9 cellular contexts compared by ENCODE assay signal in the genomic region with DNA sequence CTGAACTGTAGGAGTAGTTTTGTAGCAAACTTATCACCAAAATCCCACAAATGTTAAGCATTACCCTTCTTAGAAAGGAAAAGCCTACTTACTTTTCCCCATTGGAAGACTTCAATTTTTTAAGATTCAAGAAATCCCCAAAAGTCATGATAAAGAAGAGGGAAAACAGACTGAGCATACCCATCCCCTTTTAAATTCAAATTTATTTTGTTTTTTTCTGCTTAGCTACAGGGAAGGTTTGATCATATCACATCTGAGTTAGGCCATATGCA.
DNase-seq lines count a peak whose midpoint lies in the region; ATAC-seq, FAIRE-seq and TF ChIP-seq lines count a peak whose summit lies in the region.
"Had no signal": no experiment of that assay in that cellular context is flagged by ENCODE, and none has a peak within 500 bp of the region (broad histone marks: within the 10 kb centered on the region; RNA-seq: fewer than 3 reads in every experiment).

No MANE protein-coding gene starts in this region.

- POLR2A ChIA-PET in Panc1 (lab: Charles Lee) = interaction anchor here (0.6 to 2.2 kb wide), 11 partner anchors 13 to 343 kb away, joined by 3 to 21 read pairs (median 3); no protein-coding TSS in a partner anchor

- H3K4me3 ChIP-seq in BLaER1 treated with 17β-estradiol and CSF1 and Interleukin-3, amounts not matched to agents 10 nM and 100 nM = no peak overlapping the region
- peak overlapping the region; percentile 2 to 26; a peak in 3 of 4 replicates for H3K4me3 ChIP-seq in Panc1 (ENCODE audit: low read depth in 2 of 2, low read length in 2 of 2)
- no peak overlapping the region for H3K4me3 ChIP-seq in pancreas

- H3K27me3 Mint-ChIP-seq in effector memory CD8-positive, alpha-beta T cell = no peaks in the 10 kb centered on the region

- no peaks in the 10 kb centered on the region for H3K27me3 ChIP-seq in BLaER1 treated with 17β-estradiol and CSF1 and Interleukin-3, amounts not matched to agents 10 nM and 100 nM
- H3K27me3 ChIP-seq in Panc1 (ENCODE audit: control insufficient read depth, insufficient read depth, low read length) = no peaks in the 10 kb centered on the region
- H3K27me3 ChIP-seq in pancreas = no peaks in the 10 kb centered on the region

- H3K27ac ChIP-seq in BLaER1 treated with 17β-estradiol and CSF1 and Interleukin-3, amounts not matched to agents 10 nM and 100 nM = peak overlapping the region in 7 of 11 experiments; percentile 21 to 58 (median 41); a peak in 12 of 22 replicates
- H3K27ac ChIP-seq in Panc1 (ENCODE audit: low read length) = peak overlapping the region; percentile 93
- peak overlapping the region in 3 of 4 donors; percentile 68 to 86 (median 76) for H3K27ac ChIP-seq in pancreas

- TSS peak; percentile 97 for BruUV-seq in Panc1 (replicated peaks; lab: Mats Ljungman, UMichigan)

- peak overlapping the region in 1 of 2 donors; percentile 10 for H3K4me3 Mint-ChIP-seq in effector memory CD8-positive, alpha-beta T cell

- H3K27ac Mint-ChIP-seq in effector memory CD8-positive, alpha-beta T cell = peak overlapping the region; percentile 0 to 3

- H3K4me1 Mint-ChIP-seq in effector memory CD8-positive, alpha-beta T cell (ENCODE audit: low read depth in 2 of 2) = peaks cover 9 to 11% of the 10 kb centered on the region in 2 donors

- no peak for ATAC-seq in Panc1
- ATAC-seq in effector memory CD8-positive, alpha-beta T cell (replicated peaks) = no peak
- no peak for ATAC-seq in pancreas
- ATAC-seq in GM18511 (IDR thresholded peaks at IDR 0.05; ENCODE audit: unreplicated experiment) = no peak

- H3K9me3 Mint-ChIP-seq in effector memory CD8-positive, alpha-beta T cell = no peaks in the 10 kb centered on the region

- H3K4me1 ChIP-seq in BLaER1 treated with 17β-estradiol and CSF1 and Interleukin-3, amounts not matched to agents 10 nM and 100 nM = peaks cover 14 to 37% (median 20%) of the 10 kb centered on the region in 10 experiments
- peaks cover 51% of the 10 kb centered on the region for H3K4me1 ChIP-seq in Panc1 (ENCODE audit: control insufficient read depth, insufficient read depth, low read length)
- H3K4me1 ChIP-seq in pancreas = peaks cover 0 to 16% (median 0%) of the 10 kb centered on the region in 3 donors

- CTCF ChIA-PET in Panc1 (lab: Charles Lee) = interaction anchor here (1.4 kb wide), 1 partner anchor 39 kb away, joined by 3 read pairs; no protein-coding TSS in a partner anchor

- H3K9me3 ChIP-seq in BLaER1 treated with 17β-estradiol and CSF1 and Interleukin-3, amounts not matched to agents 10 nM and 100 nM (replicated peaks in 1 of 11) = no peaks in the 10 kb centered on the region
- H3K9me3 ChIP-seq in Panc1 (ENCODE audit: control insufficient read depth, insufficient read depth, low read depth, low read length) (no peaks in the 10 kb centered on the region), pancreas (no peaks in the 10 kb centered on the region)

- no peaks in the 10 kb centered on the region for H4K20me1 ChIP-seq in BLaER1 treated with 17β-estradiol and CSF1 and Interleukin-3, amounts not matched to agents 10 nM and 100 nM

- no peak for FAIRE-seq in pancreas (lab: Jason Lieb, UNC)

- intact Hi-C loops in Panc1 (cut with micrococcal nuclease; ENCODE audit: unreplicated experiment) (no loop called here), pancreas (cut with DNase I) (no loop called here)

- no peak overlapping the region; a peak in 2 of 22 replicates for H3K9ac ChIP-seq in BLaER1 treated with 17β-estradiol and CSF1 and Interleukin-3, amounts not matched to agents 10 nM and 100 nM

- no peaks in the 10 kb centered on the region for H3K36me3 Mint-ChIP-seq in effector memory CD8-positive, alpha-beta T cell (ENCODE audit: insufficient read depth)

- TF ChIP-seq CTCF in Panc1 (IDR thresholded peaks at IDR 0.05) (no peak), pancreas (IDR thresholded peaks at IDR 0.05) (no peak)

- in situ Hi-C loops in Panc1 (cut with HindIII; ENCODE audit: low pct_unique_long_range_greater_than_20kb, low sequenced_read_pairs) = no loop called here
- in situ Hi-C loops in KBM-7 (cut with MboI; ENCODE audit: low pct_unique_long_range_greater_than_20kb, low sequenced_read_pairs) = no loop called here

- DNase-seq in Panc1 (ENCODE audit: low read depth, low spot score) (no peak), pancreas (no peak), KBM-7 (no peak), activated gamma-delta T cell treated with Interleukin-2 at 50 U/mL for 16 hours (no peak)
- no peak for DNase-seq in effector memory CD8-positive, alpha-beta T cell
- DNase-seq in stimulated activated CD4-positive, alpha-beta T cell treated with anti-CD3 and anti-CD28 coated beads, Interleukin-1b, Interleukin-23, amount 100 ng/mL, for 48 hours = no peak
- DNase-seq: MM.1S had no signal

- peak overlapping the region; percentile 26 to 79 (median 58) for H3K4me2 ChIP-seq in BLaER1 treated with 17β-estradiol and CSF1 and Interleukin-3, amounts not matched to agents 10 nM and 100 nM

- no peaks in the 10 kb centered on the region for H3K36me3 ChIP-seq in BLaER1 treated with 17β-estradiol and CSF1 and Interleukin-3, amounts not matched to agents 10 nM and 100 nM
- no peaks in the 10 kb centered on the region for H3K36me3 ChIP-seq in Panc1 (ENCODE audit: control insufficient read depth, insufficient read depth, low read length)
- no peaks in the 10 kb centered on the region for H3K36me3 ChIP-seq in pancreas

Comparison
In these comparisons a context has a peak if more than half of its experiments do, and no peak if none do; other contexts are left out.
1. H3K27ac ChIP-seq: peak in every context shown above with its lines; median percentile 93 in Panc1; 76 in pancreas; 41 in BLaER1 treated with 17β-estradiol and CSF1 and Interleukin-3, amounts not matched to agents 10 nM and 100 nM.
2. H3K4me3 ChIP-seq: peak in Panc1 (2 of 2); none in BLaER1 treated with 17β-estradiol and CSF1 and Interleukin-3, amounts not matched to agents 10 nM and 100 nM (0 of 10) and pancreas (0 of 4).